In the genomic region with DNA sequence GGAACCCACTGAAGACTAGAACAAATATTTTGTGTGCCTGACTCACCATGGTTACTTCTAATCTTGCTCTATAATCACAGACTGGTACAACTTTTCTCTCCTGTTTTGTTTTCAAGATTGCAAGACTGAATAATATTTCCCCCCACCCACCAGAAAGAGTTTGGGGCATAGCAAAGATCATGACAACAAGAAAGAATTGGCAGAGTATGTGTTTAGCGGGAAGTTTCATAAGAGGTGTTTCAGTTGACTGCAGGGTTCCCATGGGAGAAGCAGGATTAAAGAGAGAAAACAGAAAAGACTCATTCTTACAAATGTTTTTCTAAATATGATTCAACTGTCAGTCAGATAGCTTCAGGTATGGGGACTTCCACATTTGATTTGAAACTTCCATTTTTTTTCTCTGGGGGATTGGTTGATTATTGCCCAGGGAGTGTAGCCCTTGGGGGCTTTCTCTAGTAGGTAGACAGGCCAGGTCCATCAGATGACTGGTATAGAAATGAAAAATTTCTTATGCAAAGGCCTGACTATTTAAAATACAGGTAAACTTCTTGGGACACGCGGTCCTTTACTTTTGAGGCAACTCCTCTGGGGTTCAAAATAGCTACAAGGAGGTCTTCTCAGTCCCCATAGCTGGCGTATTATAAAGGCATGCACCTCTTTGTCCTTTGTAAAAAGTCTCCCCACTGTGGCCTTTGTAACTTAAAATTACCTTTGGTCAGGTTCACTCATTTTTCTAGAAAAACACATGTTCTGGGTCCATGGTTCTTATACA, we compare ENCODE assay signal across 12 cellular contexts.
A peak's percentile ranks its signal among the peaks of the same experiment; 100 is the strongest.
DNase-seq lines count a peak whose midpoint lies in the region; ATAC-seq lines count a peak whose summit lies in the region.
"Had no signal": no experiment of that assay in that cellular context is flagged by ENCODE, and none has a peak within 500 bp of the region (broad histone marks: within the 10 kb centered on the region; RNA-seq: fewer than 3 reads in every experiment).

No MANE protein-coding gene starts in this region.

- H3K27ac ChIP-seq in BLaER1: no peak overlapping the region
- H3K27ac ChIP-seq: adrenal gland, spleen had no signal

- peaks cover 9% of the 10 kb centered on the region for H3K4me1 ChIP-seq in BLaER1
- H3K4me1 ChIP-seq: adrenal gland, spleen had no signal

- H3K9ac ChIP-seq in BLaER1: no peak overlapping the region

- H3K4me3 ChIP-seq in BLaER1: no peak overlapping the region
- H3K4me3 ChIP-seq: adrenal gland, spleen had no signal

- peak; percentile 39 for ATAC-seq in GM19035 (IDR thresholded peaks at IDR 0.05; ENCODE audit: unreplicated experiment)
- ATAC-seq in GM21825 (IDR thresholded peaks at IDR 0.05; ENCODE audit: unreplicated experiment): peak; percentile 75
- ATAC-seq in HG03159 (IDR thresholded peaks at IDR 0.05; ENCODE audit: unreplicated experiment): peak; percentile 70

- no peaks in the 10 kb centered on the region for H3K36me3 ChIP-seq in BLaER1
- H3K36me3 ChIP-seq: adrenal gland, spleen had no signal

- DNase-seq in HUDEP-2 (lab: John Stamatoyannopoulos, UW; ENCODE audit: unreplicated experiment in 76 of 76) (no peak), posterior cingulate gyrus (no peak)
- DNase-seq in central memory CD4-positive, alpha-beta T cell: no peak
- no peak for DNase-seq in activated effector memory CD4-positive, alpha-beta T cell treated with Interleukin-2 at 50 U/mL for 16 hours
- DNase-seq: adrenal gland, dermis blood vessel endothelial cell, NCI-H187, spleen had no signal

- H3K27me3 ChIP-seq in BLaER1: no peaks in the 10 kb centered on the region

- peaks cover 26% of the 10 kb centered on the region for H3K9me3 ChIP-seq in BLaER1
- H3K9me3 ChIP-seq: adrenal gland had no signal

- intact Hi-C loops in posterior cingulate gyrus (cut with DNase I): no loop called here

- H3K4me2 ChIP-seq in BLaER1: peak overlapping the region; percentile 15; the same call in 1 of the 2 replicates

- no peaks in the 10 kb centered on the region for H4K20me1 ChIP-seq in BLaER1
